8 cellular contexts compared by ENCODE assay signal in genomic region chr13:64985075-64985474, GRCh38.
"Had no signal": no experiment of that assay in that cellular context is flagged by ENCODE, and none has a peak within 500 bp of the region (broad histone marks: within the 10 kb centered on the region; RNA-seq: fewer than 3 reads in every experiment).

No MANE protein-coding gene starts in this region.

- H3K4me2 ChIP-seq: KMS-11 had no signal

- H3K27me3 Mint-ChIP-seq: IgD-negative memory B cell had no signal

- H3K36me3 Mint-ChIP-seq: IgD-negative memory B cell had no signal

- FAIRE-seq: HTR-8/SVneo had no signal

- DNase-seq: Karpas-422, Kasumi-1, KBM-7, KG1 had no signal

- H3K27ac Mint-ChIP-seq: IgD-negative memory B cell had no signal

- H3K9ac ChIP-seq: KMS-11 had no signal

- H3K27ac ChIP-seq: HL-60, KMS-11 had no signal

- H3K4me3 Mint-ChIP-seq: IgD-negative memory B cell had no signal
